In genomic region chr16:84451781-84452180, GRCh38 we compare ENCODE assay signal across 16 cellular contexts.
"Had no signal": no experiment of that assay in that cellular context is flagged by ENCODE, and none has a peak within 500 bp of the region (broad histone marks: within the 10 kb centered on the region; RNA-seq: fewer than 3 reads in every experiment).

No MANE protein-coding gene starts in this region.

- H3K27ac ChIP-seq: breast epithelium, left lung, parathyroid adenoma, right atrium auricular region, transverse colon, vagina, VCaP had no signal

- H3K27me3 ChIP-seq: breast epithelium, left lung, right atrium auricular region, transverse colon, vagina had no signal

- H3K4me1 Mint-ChIP-seq: activated naive CD4-positive, alpha-beta T cell treated with anti-CD3 and anti-CD28 coated beads, Interleukin-2, amount 10 ng/mL, durations not matched to agents 7 days and 5 days; central memory CD8-positive, alpha-beta T cell had no signal

- H3K27me3 Mint-ChIP-seq: activated naive CD4-positive, alpha-beta T cell treated with anti-CD3 and anti-CD28 coated beads, Interleukin-2, amount 10 ng/mL, durations not matched to agents 7 days and 5 days; central memory CD8-positive, alpha-beta T cell had no signal

- H3K27ac Mint-ChIP-seq: activated naive CD4-positive, alpha-beta T cell treated with anti-CD3 and anti-CD28 coated beads, Interleukin-2, amount 10 ng/mL, durations not matched to agents 7 days and 5 days had no signal

- H3K36me3 ChIP-seq: breast epithelium, right atrium auricular region, transverse colon, vagina had no signal

- H3K4me1 ChIP-seq: breast epithelium, left lung, parathyroid adenoma, right atrium auricular region, transverse colon, vagina had no signal

- ATAC-seq: left lung had no signal

- DNase-seq: activated CD4-positive, alpha-beta T cell treated with anti-CD3 and anti-CD28 coated beads for 4 hours; activated CD4-positive, alpha-beta T cell treated with anti-CD3 and anti-CD28 coated beads, Interleukin-2, amount 50 U/mL, for 48 hours; activated gamma-delta T cell; activated naive CD4-positive, alpha-beta T cell treated with anti-CD3 and anti-CD28 coated beads, Interleukin-2, amount 10 ng/mL, durations not matched to agents 7 days and 5 days; amygdala; effector CD8-positive, alpha-beta T cell; left lung; stimulated activated naive CD4-positive, alpha-beta T cell; T-helper 1 cell; transverse colon had no signal

- H3K9me3 ChIP-seq: breast epithelium, left lung, right atrium auricular region, transverse colon, vagina had no signal

- H3K9me3 Mint-ChIP-seq: activated naive CD4-positive, alpha-beta T cell treated with anti-CD3 and anti-CD28 coated beads, Interleukin-2, amount 10 ng/mL, durations not matched to agents 7 days and 5 days; central memory CD8-positive, alpha-beta T cell had no signal

- H3K4me3 ChIP-seq: breast epithelium, left lung, right atrium auricular region, transverse colon, vagina had no signal

- H3K4me3 Mint-ChIP-seq: activated naive CD4-positive, alpha-beta T cell treated with anti-CD3 and anti-CD28 coated beads, Interleukin-2, amount 10 ng/mL, durations not matched to agents 7 days and 5 days; central memory CD8-positive, alpha-beta T cell had no signal
